ENCODE assay signal across 18 cellular contexts in the genomic region with DNA sequence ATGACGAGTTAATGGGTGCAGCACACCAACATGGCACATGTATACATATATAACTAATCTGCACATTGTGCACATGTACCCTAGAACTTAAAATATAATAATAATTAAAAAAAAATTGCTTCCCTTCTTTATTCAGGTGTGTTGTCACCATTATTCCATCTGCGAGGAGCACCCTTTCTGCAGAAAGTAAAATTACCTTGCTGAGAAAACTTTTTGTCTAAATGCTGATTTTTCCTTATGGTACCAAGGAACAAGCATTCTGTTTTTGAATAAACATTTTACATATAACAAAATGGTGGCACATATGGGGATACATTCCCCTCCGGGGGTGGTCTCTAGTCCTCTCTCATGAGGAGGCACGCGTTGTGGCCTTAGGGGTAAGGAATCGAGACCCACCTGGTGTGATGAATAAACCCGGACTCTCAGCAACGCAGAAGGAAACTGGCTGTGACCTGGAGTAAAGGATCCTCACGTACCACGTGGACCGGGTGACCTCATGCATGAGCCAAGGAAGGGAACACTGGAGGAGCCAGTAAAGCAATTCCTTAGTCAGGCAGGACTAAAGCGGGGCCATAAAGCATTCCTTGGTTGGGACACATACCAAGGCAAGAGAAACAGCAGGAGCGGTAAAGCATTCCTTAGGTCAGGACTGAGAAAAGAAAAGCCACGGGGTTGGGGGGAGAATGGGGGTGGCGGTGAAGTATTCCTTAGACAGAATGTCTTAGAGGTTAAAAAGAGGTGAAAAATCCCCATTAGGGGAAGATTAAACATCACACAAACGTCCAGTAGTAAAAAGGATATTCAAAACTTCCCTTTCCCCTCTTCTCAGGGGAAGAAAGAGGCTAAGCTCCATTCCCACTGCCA.
"Had no signal": no experiment of that assay in that cellular context is flagged by ENCODE, and none has a peak within 500 bp of the region (broad histone marks: within the 10 kb centered on the region; RNA-seq: fewer than 3 reads in every experiment).

No MANE protein-coding gene starts in this region.

- H3K36me3 ChIP-seq: brain microvascular endothelial cell, colonic mucosa, ovary, stomach, upper lobe of right lung had no signal

- H3K27me3 ChIP-seq: brain microvascular endothelial cell, colonic mucosa, ovary, testis had no signal

- H3K9me3 ChIP-seq: colonic mucosa, ovary, testis had no signal

- DNase-seq: activated CD4-positive, alpha-beta memory T cell treated with anti-CD3 and anti-CD28 coated beads for 36 hours; activated CD4-positive, alpha-beta T cell treated with anti-CD3 and anti-CD28 coated beads for 36 hours; activated CD8-positive, alpha-beta memory T cell treated with anti-CD3 and anti-CD28 coated beads, Interleukin-2, amount 10 ng/mL, durations not matched to agents 7 days and 5 days; activated naive CD8-positive, alpha-beta T cell treated with anti-CD3 and anti-CD28 coated beads, Interleukin-2, amount 10 ng/mL, durations not matched to agents 7 days and 5 days; brain microvascular endothelial cell; central memory CD4-positive, alpha-beta T cell; colonic mucosa; erythroblast; immature natural killer cell; ovary; psoas muscle; right cardiac atrium; stimulated activated CD4-positive, alpha-beta T cell treated with anti-CD3 and anti-CD28 coated beads, Interleukin-2, amount 100 ng/mL, for 48 hours; stomach; testis; upper lobe of right lung had no signal

- H3K27ac Mint-ChIP-seq: activated CD4-positive, alpha-beta memory T cell treated with anti-CD3 and anti-CD28 coated beads for 36 hours; activated CD4-positive, alpha-beta T cell treated with anti-CD3 and anti-CD28 coated beads for 36 hours; activated CD8-positive, alpha-beta memory T cell treated with anti-CD3 and anti-CD28 coated beads, Interleukin-2, amount 10 ng/mL, durations not matched to agents 7 days and 5 days; activated naive CD8-positive, alpha-beta T cell treated with anti-CD3 and anti-CD28 coated beads, Interleukin-2, amount 10 ng/mL, durations not matched to agents 7 days and 5 days; memory B cell; stimulated activated effector memory CD8-positive, alpha-beta T cell treated with anti-CD3 and anti-CD28 coated beads, Interleukin-12 subunit alpha, Interleukin-12 subunit beta, amount 100 ng/mL, for 72 hours had no signal

- H3K4me3 Mint-ChIP-seq: activated CD4-positive, alpha-beta memory T cell treated with anti-CD3 and anti-CD28 coated beads for 36 hours; activated CD4-positive, alpha-beta T cell treated with anti-CD3 and anti-CD28 coated beads for 36 hours; activated CD8-positive, alpha-beta memory T cell treated with anti-CD3 and anti-CD28 coated beads, Interleukin-2, amount 10 ng/mL, durations not matched to agents 7 days and 5 days; activated naive CD8-positive, alpha-beta T cell treated with anti-CD3 and anti-CD28 coated beads, Interleukin-2, amount 10 ng/mL, durations not matched to agents 7 days and 5 days; immature natural killer cell; memory B cell; stimulated activated effector memory CD8-positive, alpha-beta T cell treated with anti-CD3 and anti-CD28 coated beads, Interleukin-12 subunit alpha, Interleukin-12 subunit beta, amount 100 ng/mL, for 72 hours had no signal

- H3K4me3 ChIP-seq: colonic mucosa, ovary, psoas muscle, stomach, testis, upper lobe of right lung had no signal

- H3K27ac ChIP-seq: brain microvascular endothelial cell, colonic mucosa, ovary, psoas muscle, stomach, testis, upper lobe of right lung had no signal

- H3K4me1 ChIP-seq: colonic mucosa, psoas muscle, testis, upper lobe of right lung had no signal

- H3K4me1 Mint-ChIP-seq: activated CD4-positive, alpha-beta T cell treated with anti-CD3 and anti-CD28 coated beads for 36 hours; activated CD8-positive, alpha-beta memory T cell treated with anti-CD3 and anti-CD28 coated beads, Interleukin-2, amount 10 ng/mL, durations not matched to agents 7 days and 5 days; memory B cell had no signal
